Comparison of ENCODE assay signal across 14 cellular contexts in genomic region chr20:39880890-39881289, GRCh38.
DNase-seq lines count a peak whose midpoint lies in the region; ATAC-seq and TF ChIP-seq lines count a peak whose summit lies in the region.
"Had no signal": no experiment of that assay in that cellular context is flagged by ENCODE, and none has a peak within 500 bp of the region (broad histone marks: within the 10 kb centered on the region; RNA-seq: fewer than 3 reads in every experiment).

No MANE protein-coding gene starts in this region.

- TF ChIP-seq CTCF in AG09309 (IDR thresholded peaks at IDR 0.05; ENCODE audit: control insufficient read depth, insufficient read depth, low read depth, low read length, missing control alignments), result peak; percentile 36

- no peak for ATAC-seq in HG03095 (IDR thresholded peaks at IDR 0.05; ENCODE audit: unreplicated experiment)
- no peak for ATAC-seq in GM21528 (IDR thresholded peaks at IDR 0.05; ENCODE audit: low FRiP score, unreplicated experiment)
- no peak for ATAC-seq in GM21723 (IDR thresholded peaks at IDR 0.05; ENCODE audit: unreplicated experiment)

- DNase-seq in AG09309 (ENCODE audit: low read depth), result no peak
- DNase-seq in GM19238 (ENCODE audit: insufficient read length, low spot score), result peak; percentile 9
- DNase-seq in NCI-H748 treated with DMSO at 0.1 percent for 48 hours (lab: John Stamatoyannopoulos, UW), result peak; percentile 22
- DNase-seq in fibroblast of gingiva (ENCODE audit: low read depth), result peak; percentile 7
- no peak for DNase-seq in NCI-H226
- DNase-seq: activated CD4-positive, alpha-beta T cell treated with anti-CD3 and anti-CD28 coated beads, Interleukin-2, amount 10 ng/mL, durations not matched to agents 7 days and 5 days; nephron progenitor cell; OCI-M1; stimulated activated CD4-positive, alpha-beta T cell treated with anti-CD3 and anti-CD28 coated beads, Interleukin-2, amount 100 ng/mL, for 24 hours; testis had no signal

- no peak overlapping the region for H3K4me3 ChIP-seq in AG09309 (ENCODE audit: control insufficient read depth, low read depth, low read length)
- H3K4me3 ChIP-seq: adrenal gland, testis had no signal

Comparison
In these comparisons a context has a peak if more than half of its experiments do, and no peak if none do; other contexts are left out.
1. DNase-seq: peak in GM19238 (single experiment), NCI-H748 treated with DMSO at 0.1 percent for 48 hours (single experiment) and fibroblast of gingiva (single experiment); none in AG09309 (single experiment) and NCI-H226 (single experiment).